ENCODE assay signal across 1 cellular context in genomic region chr2:230716588-230716987, GRCh38.
A peak's percentile ranks its signal among the peaks of the same experiment; 100 is the strongest.
TF ChIP-seq lines count a peak whose summit lies in the region.

No MANE protein-coding gene starts in this region.

TF ChIP-seq in WTC11, 78 proteins besides CTCF, POLR2A, EP300 and RAD21 (continued from another document):
- TF ChIP-seq AFF4 (CRISPR knock-in tag; IDR thresholded peaks at IDR 0.05; ENCODE audit: borderline replicate concordance), result no peak
- peak; percentile 82 for TF ChIP-seq ZNF121 (CRISPR knock-in tag; IDR thresholded peaks at IDR 0.05)
- peak; percentile 81; the same call in 1 of the 2 replicates for TF ChIP-seq GTF2I (CRISPR knock-in tag; conservative IDR thresholded peaks at IDR 0.05)
- TF ChIP-seq MAX (CRISPR knock-in tag; IDR thresholded peaks at IDR 0.05), result no peak
